24 cellular contexts compared by ENCODE assay signal in genomic region chr6:29731281-29731680, GRCh38. TPM values are rescaled to one million over a fixed set of nuclear protein-coding genes. Genes with fewer than 3 reads are reported as not detected.
A peak's percentile ranks its signal among the peaks of the same experiment; 100 is the strongest.
DNase-seq lines count a peak whose midpoint lies in the region; ATAC-seq and TF ChIP-seq lines count a peak whose summit lies in the region.
"Had no signal": no experiment of that assay in that cellular context is flagged by ENCODE, and none has a peak within 500 bp of the region (broad histone marks: within the 10 kb centered on the region; RNA-seq: fewer than 3 reads in every experiment).

No MANE protein-coding gene starts in this region.

- no peak overlapping the region for H3K27ac ChIP-seq in CD4-positive, CD25-positive, alpha-beta regulatory T cell (ENCODE audit: insufficient read depth, low read length, poor library complexity, severe bottlenecking)
- H3K27ac ChIP-seq in CD4-positive, alpha-beta T cell (ENCODE audit: low read depth, low read length), result peak overlapping the region; percentile 9
- H3K27ac ChIP-seq in esophagus muscularis mucosa (replicated peaks in 1 of 4), result no peak overlapping the region
- H3K27ac ChIP-seq: C4-2B, SJSA1 had no signal

- H3K4me3 Mint-ChIP-seq in CD4-positive, CD25-positive, alpha-beta regulatory T cell, result no peak overlapping the region
- no peak overlapping the region for H3K4me3 Mint-ChIP-seq in CD4-positive, alpha-beta T cell
- H3K4me3 Mint-ChIP-seq in T-helper 17 cell (no peak overlapping the region), immature natural killer cell (no peak overlapping the region)
- H3K4me3 Mint-ChIP-seq in stimulated activated memory B cell treated with anti-CD40 and anti-IgM and Interleukin-4, amounts not matched to agents 10 μg/mL and 1 μg/mL and 100 μg/mL, for 72 hours, result no peak overlapping the region
- H3K4me3 Mint-ChIP-seq: B cell had no signal

- TF ChIP-seq POLR2A in esophagus muscularis mucosa (IDR thresholded peaks at IDR 0.05; ENCODE audit: low read depth), result no peak

- H3K4me1 Mint-ChIP-seq in CD4-positive, CD25-positive, alpha-beta regulatory T cell, result peaks cover 24 to 57% (median 41%) of the 10 kb centered on the region in 4 donors
- peaks cover 70% of the 10 kb centered on the region for H3K4me1 Mint-ChIP-seq in CD4-positive, alpha-beta T cell (ENCODE audit: low read depth)
- peaks cover 39% of the 10 kb centered on the region for H3K4me1 Mint-ChIP-seq in T-helper 17 cell
- H3K4me1 Mint-ChIP-seq in immature natural killer cell, result peaks cover 55 to 76% of the 10 kb centered on the region in 2 donors
- peaks cover 48% of the 10 kb centered on the region for H3K4me1 Mint-ChIP-seq in stimulated activated memory B cell treated with anti-CD40 and anti-IgM and Interleukin-4, amounts not matched to agents 10 μg/mL and 1 μg/mL and 100 μg/mL, for 72 hours

- WGBS in esophagus muscularis mucosa, result 57% methylated on average over 3 of the region's 3 CpGs

- no peaks in the 10 kb centered on the region for H3K27me3 ChIP-seq in CD4-positive, CD25-positive, alpha-beta regulatory T cell (ENCODE audit: control insufficient read depth, insufficient read depth, low read length)
- no peaks in the 10 kb centered on the region for H3K27me3 ChIP-seq in CD4-positive, alpha-beta T cell (ENCODE audit: control insufficient read depth, insufficient read depth, low read length)
- H3K27me3 ChIP-seq in esophagus muscularis mucosa, result no peaks in the 10 kb centered on the region
- H3K27me3 ChIP-seq: MG63, SJSA1 had no signal

- TF ChIP-seq EP300 in esophagus muscularis mucosa (IDR thresholded peaks at IDR 0.05), result no peak

- peaks cover 21% of the 10 kb centered on the region for H3K36me3 Mint-ChIP-seq in CD4-positive, CD25-positive, alpha-beta regulatory T cell
- H3K36me3 Mint-ChIP-seq in CD4-positive, alpha-beta T cell (ENCODE audit: low read depth), result peaks cover 31% of the 10 kb centered on the region
- H3K36me3 Mint-ChIP-seq in T-helper 17 cell (ENCODE audit: low read depth), result no peaks in the 10 kb centered on the region
- H3K36me3 Mint-ChIP-seq in immature natural killer cell, result peaks cover 15 to 22% (median 21%) of the 10 kb centered on the region in 3 donors
- H3K36me3 Mint-ChIP-seq in stimulated activated memory B cell treated with anti-CD40 and anti-IgM and Interleukin-4, amounts not matched to agents 10 μg/mL and 1 μg/mL and 100 μg/mL, for 72 hours, result peaks cover 29% of the 10 kb centered on the region

- H3K4me1 ChIP-seq in CD4-positive, CD25-positive, alpha-beta regulatory T cell (ENCODE audit: control insufficient read depth, insufficient read depth, low read length, poor library complexity, severe bottlenecking), result peaks cover 28% of the 10 kb centered on the region
- peaks cover 0 to under 1% (median 0%) of the 10 kb centered on the region in 4 donors for H3K4me1 ChIP-seq in esophagus muscularis mucosa
- H3K4me1 ChIP-seq: HAP-1, SJSA1 had no signal

- H3K27me3 Mint-ChIP-seq in CD4-positive, CD25-positive, alpha-beta regulatory T cell, result no peaks in the 10 kb centered on the region
- H3K27me3 Mint-ChIP-seq in CD4-positive, alpha-beta T cell, result no peaks in the 10 kb centered on the region
- H3K27me3 Mint-ChIP-seq in T-helper 17 cell (no peaks in the 10 kb centered on the region), immature natural killer cell (ENCODE audit: low read depth in 3 of 3) (peaks cover 5 to 14% (median 7%) of the 10 kb centered on the region in 3 donors)
- H3K27me3 Mint-ChIP-seq in stimulated activated memory B cell treated with anti-CD40 and anti-IgM and Interleukin-4, amounts not matched to agents 10 μg/mL and 1 μg/mL and 100 μg/mL, for 72 hours, result no peaks in the 10 kb centered on the region
- H3K27me3 Mint-ChIP-seq: B cell had no signal

- H3K36me3 ChIP-seq in CD4-positive, CD25-positive, alpha-beta regulatory T cell (ENCODE audit: control insufficient read depth, insufficient read depth, low read length), result peaks cover 21% of the 10 kb centered on the region
- peaks cover 6 to 23% (median 9%) of the 10 kb centered on the region in 4 donors for H3K36me3 ChIP-seq in esophagus muscularis mucosa
- H3K36me3 ChIP-seq: HAP-1, MG63 had no signal

- H3K27ac Mint-ChIP-seq in CD4-positive, CD25-positive, alpha-beta regulatory T cell, result peak overlapping the region; percentile 54 to 95 (median 88)
- peak overlapping the region; percentile 95 for H3K27ac Mint-ChIP-seq in CD4-positive, alpha-beta T cell
- H3K27ac Mint-ChIP-seq in T-helper 17 cell (peak overlapping the region; percentile 32), immature natural killer cell (peak overlapping the region in 4 of 6 donors; percentile 42 to 84 (median 77))
- H3K27ac Mint-ChIP-seq in stimulated activated memory B cell treated with anti-CD40 and anti-IgM and Interleukin-4, amounts not matched to agents 10 μg/mL and 1 μg/mL and 100 μg/mL, for 72 hours, result no peak overlapping the region

- H3K9me3 ChIP-seq in CD4-positive, CD25-positive, alpha-beta regulatory T cell (ENCODE audit: control insufficient read depth in 2 of 2, low read length in 2 of 2), result no peaks in the 10 kb centered on the region
- H3K9me3 ChIP-seq in CD4-positive, alpha-beta T cell (ENCODE audit: control insufficient read depth, low read length), result no peaks in the 10 kb centered on the region
- H3K9me3 ChIP-seq in T-helper 17 cell (ENCODE audit: control insufficient read depth, low read length, poor library complexity, severe bottlenecking) (no peaks in the 10 kb centered on the region), esophagus muscularis mucosa (no peaks in the 10 kb centered on the region)
- H3K9me3 ChIP-seq: HAP-1, MG63, SJSA1 had no signal

- POLR2A ChIA-PET in CD4-positive, alpha-beta T cell (lab: Charles Lee), result interaction anchor here (0.5 to 4.8 kb wide), 6 partner anchors 9 to 1641 kb away, joined by 3 to 21 read pairs (median 4); no protein-coding TSS in a partner anchor

- TF ChIP-seq CTCF in CD4-positive, alpha-beta T cell (IDR thresholded peaks at IDR 0.05), result no peak
- TF ChIP-seq CTCF in omental fat pad (IDR thresholded peaks at IDR 0.05) (no peak), esophagus muscularis mucosa (IDR thresholded peaks at IDR 0.05) (no peak)

- no peaks in the 10 kb centered on the region for H3K9me3 Mint-ChIP-seq in CD4-positive, CD25-positive, alpha-beta regulatory T cell
- no peaks in the 10 kb centered on the region for H3K9me3 Mint-ChIP-seq in CD4-positive, alpha-beta T cell
- peaks cover 0 to 3% (median 0%) of the 10 kb centered on the region in 6 donors for H3K9me3 Mint-ChIP-seq in immature natural killer cell
- H3K9me3 Mint-ChIP-seq in stimulated activated memory B cell treated with anti-CD40 and anti-IgM and Interleukin-4, amounts not matched to agents 10 μg/mL and 1 μg/mL and 100 μg/mL, for 72 hours, result no peaks in the 10 kb centered on the region

- no peak overlapping the region for H3K4me3 ChIP-seq in CD4-positive, CD25-positive, alpha-beta regulatory T cell (ENCODE audit: low read depth, low read length)
- H3K4me3 ChIP-seq in esophagus muscularis mucosa, result no peak overlapping the region
- H3K4me3 ChIP-seq: HAP-1, MG63, SJSA1 had no signal

- no peak for ATAC-seq in CD4-positive, CD25-positive, alpha-beta regulatory T cell (ENCODE audit: low read depth in 2 of 2)
- no peak for ATAC-seq in CD4-positive, alpha-beta T cell (ENCODE audit: poor library complexity)
- ATAC-seq in T-helper 17 cell (no peak), omental fat pad (ENCODE audit: low FRiP score) (no peak)
- no peak for ATAC-seq in stimulated activated memory B cell treated with anti-CD40 and anti-IgM and Interleukin-4, amounts not matched to agents 10 μg/mL and 1 μg/mL and 100 μg/mL, for 72 hours
- ATAC-seq: PC-3 had no signal

- no peak for DNase-seq in CD4-positive, CD25-positive, alpha-beta regulatory T cell
- no peak for DNase-seq in CD4-positive, alpha-beta T cell
- no peak for DNase-seq in T-helper 17 cell
- DNase-seq in immature natural killer cell, result no peak
- DNase-seq in omental fat pad (ENCODE audit: low spot score), result no peak
- no peak for DNase-seq in SK-N-DZ (ENCODE audit: low spot score)
- DNase-seq in esophagus muscularis mucosa (ENCODE audit: extremely low spot score), result no peak
- DNase-seq: GOT3; KG1; MG63; NCI-H2029; NCI-H446 treated with DMSO at 0.1 percent for 48 hours; NCI-H526; NCI-H82; NK-92 treated with Interleukin-12 subunit alpha and Interleukin-12 subunit beta, amount 100 ng/mL, for 24 hours; PC-3; Right ventricle myocardium superior; RPMI8226 had no signal

- CTCF ChIA-PET in CD4-positive, alpha-beta T cell (lab: Charles Lee), result interaction anchor here (1.2 kb wide), 1 partner anchor 78 kb away, joined by 4 read pairs; no protein-coding TSS in a partner anchor

- intact Hi-C loops in CD4-positive, alpha-beta T cell (cut with DNase I, micrococcal nuclease), result no loop called here
- intact Hi-C loops in esophagus muscularis mucosa (cut with DNase I), result loop anchor here (10.0 kb wide), 1 partner anchor 104 kb away; no protein-coding TSS in a partner anchor

RNA-seq across cellular contexts. Expression of gene HLA-F, which starts 8.0 kb away (rescaled TPM):
- total RNA-seq in CD4-positive, CD25-positive, alpha-beta regulatory T cell, result 1,143 TPM
- polyA plus RNA-seq in CD4-positive, CD25-positive, alpha-beta regulatory T cell, result 100 to 1,000 TPM; 302 to 457 (median 429) TPM
- 100 to 1,000 TPM; 560 TPM for total RNA-seq in CD4-positive, alpha-beta T cell
- total RNA-seq in T-helper 17 cell, result 100 to 1,000 TPM; 629 to 717 TPM
- polyA plus RNA-seq in immature natural killer cell, result 100 to 1,000 TPM; 595 to 720 (median 639) TPM
- 100 to 1,000 TPM in 1 of 4 donors, 10 to 100 TPM in 3; 44.0 to 211 (median 76.3) TPM for total RNA-seq in omental fat pad
- polyA plus RNA-seq in SK-N-DZ (2014; cell fraction: cytosol; rRNA removed), result not detected in 2 replicates
- polyA plus RNA-seq in SK-N-DZ (2014; cell fraction: nucleus; rRNA removed), result not detected in 2 replicates
- 10 to 100 TPM; 36.1 to 69.6 (median 52.8) TPM for total RNA-seq in esophagus muscularis mucosa
- total RNA-seq: A673 had no signal

RNA-seq across cellular contexts. Expression of gene ZFP57, which starts 50.3 kb away (rescaled TPM):
- 2.4 TPM for total RNA-seq in CD4-positive, CD25-positive, alpha-beta regulatory T cell
- 1 to 10 TPM in 2 of 4 donors, not detected in 2; 1.0 to 4.8 TPM for polyA plus RNA-seq in CD4-positive, CD25-positive, alpha-beta regulatory T cell
- total RNA-seq in CD4-positive, alpha-beta T cell, result not detected
- total RNA-seq in T-helper 17 cell (1 to 10 TPM in 1 of 2 donors, not detected in 1; 3.1 TPM), omental fat pad (1 to 10 TPM in 2 of 4 donors, not detected in 2; 1.9 to 2.7 TPM), esophagus muscularis mucosa (1 to 10 TPM in 2 of 4 donors, under 1 TPM in 1, not detected in 1; 0.23 to 6.2 (median 1.2) TPM)
- polyA plus RNA-seq in immature natural killer cell, result 1 to 10 TPM in 2 of 3 donors, not detected in 1; 5.2 to 9.0 TPM
- not detected in 2 replicates for polyA plus RNA-seq in SK-N-DZ (2014; cell fraction: cytosol; rRNA removed)
- polyA plus RNA-seq in SK-N-DZ (2014; cell fraction: nucleus; rRNA removed), result not detected in 2 replicates
- total RNA-seq: A673, PC-3, Right ventricle myocardium superior, SJSA1 had no signal
